Comparison of ENCODE assay signal across 7 cellular contexts in genomic region chr18:66159451-66159850, GRCh38.
"Had no signal": no experiment of that assay in that cellular context is flagged by ENCODE, and none has a peak within 500 bp of the region (broad histone marks: within the 10 kb centered on the region; RNA-seq: fewer than 3 reads in every experiment).

No MANE protein-coding gene starts in this region.

- DNase-seq: GDM1, GF-D8 had no signal

- FAIRE-seq: G401.6, GM12878, GM12891, GM18507, GM19239 had no signal

- H3K4me3 ChIP-seq: GM12878 had no signal
